ENCODE assay signal across 2 cellular contexts in genomic region chr20:1804129-1804503, GRCh38.
TF ChIP-seq lines count a peak whose summit lies in the region.

No MANE protein-coding gene starts in this region.

TF ChIP-seq in liver, 16 proteins besides CTCF, POLR2A, EP300 and RAD21 (continued from another document):
- TF ChIP-seq REST (IDR thresholded peaks at IDR 0.05) (no peak), JUND (IDR thresholded peaks at IDR 0.05) (no peak), HNF4A (conservative IDR thresholded peaks at IDR 0.05) (no peak), YY1 (IDR thresholded peaks at IDR 0.05) (no peak), ATF3 (IDR thresholded peaks at IDR 0.05) (no peak), RXRA (IDR thresholded peaks at IDR 0.05) (no peak)

TF ChIP-seq in HepG2, 621 proteins besides CTCF, POLR2A, EP300 and RAD21 (continued from another document):
- no peak for TF ChIP-seq HMG20A (CRISPR knock-in tag; IDR thresholded peaks at IDR 0.05; ENCODE audit: borderline replicate concordance)
- TF ChIP-seq PAX8 (CRISPR knock-in tag; IDR thresholded peaks at IDR 0.05; ENCODE audit: borderline replicate concordance): no peak
TF ChIP-seq in HepG2: peak in this region for 0.
